Comparison of ENCODE assay signal across 1 cellular context in the genomic region with DNA sequence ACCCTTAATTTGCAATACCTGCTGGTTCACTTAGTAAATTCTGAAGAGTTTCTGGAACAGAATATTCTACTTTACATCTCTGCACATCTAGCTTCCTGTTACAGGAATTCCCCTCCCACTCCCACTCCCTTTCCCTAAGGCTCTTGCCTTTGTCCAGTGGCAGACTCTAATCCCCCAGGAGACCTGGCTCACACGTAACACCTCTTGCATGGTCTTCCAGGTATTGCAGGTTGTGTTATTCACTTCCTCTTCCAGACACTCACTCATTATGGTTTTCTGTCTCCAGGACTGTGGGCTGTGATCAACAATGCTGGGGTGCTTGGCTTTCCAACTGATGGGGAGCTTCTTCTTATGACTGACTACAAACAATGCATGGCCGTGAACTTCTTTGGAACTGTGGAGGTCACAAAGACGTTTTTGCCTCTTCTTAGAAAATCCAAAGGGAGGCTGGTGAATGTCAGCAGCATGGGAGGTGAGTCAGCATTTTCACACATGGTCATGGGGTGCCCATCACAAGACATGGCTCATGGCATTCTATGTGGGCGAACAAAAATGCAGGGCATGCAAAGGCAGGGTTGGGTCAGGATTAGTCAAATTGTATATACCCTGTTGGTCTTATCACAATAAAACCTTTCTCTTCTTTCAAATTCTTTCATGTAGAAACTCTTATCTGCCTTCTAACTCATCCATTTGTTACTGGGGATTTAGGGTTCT.
A peak's percentile ranks its signal among the peaks of the same experiment; 100 is the strongest.
TF ChIP-seq lines count a peak whose summit lies in the region.

No MANE protein-coding gene starts in this region.

TF ChIP-seq in H1, 55 proteins besides CTCF, POLR2A, EP300 and RAD21:
- peak; percentile 55; the same call in 1 of the 2 replicates for TF ChIP-seq MAFK (IDR thresholded peaks at IDR 0.05; ENCODE audit: low read depth, low read length)
- TF ChIP-seq JUN (IDR thresholded peaks at IDR 0.05; ENCODE audit: low read depth, low read length): no peak
- TF ChIP-seq BACH1 (IDR thresholded peaks at IDR 0.05; ENCODE audit: low read length): peak; percentile 61
- TF ChIP-seq, protein P1, sequence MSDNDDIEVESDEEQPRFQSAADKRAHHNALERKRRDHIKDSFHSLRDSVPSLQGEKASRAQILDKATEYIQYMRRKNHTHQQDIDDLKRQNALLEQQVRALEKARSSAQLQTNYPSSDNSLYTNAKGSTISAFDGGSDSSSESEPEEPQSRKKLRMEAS (IDR thresholded peaks at IDR 0.05): 0 out of 2 replicates have a peak, but pooled peaks have one; percentile 8
- TF ChIP-seq EZH2 (IDR thresholded peaks at IDR 0.05; ENCODE audit: low read depth, low read length, severe bottlenecking): no peak
- TF ChIP-seq HDAC6 (IDR thresholded peaks at IDR 0.05; ENCODE audit: low read depth, low read length): no peak
